9 cellular contexts compared by ENCODE assay signal in the genomic region with DNA sequence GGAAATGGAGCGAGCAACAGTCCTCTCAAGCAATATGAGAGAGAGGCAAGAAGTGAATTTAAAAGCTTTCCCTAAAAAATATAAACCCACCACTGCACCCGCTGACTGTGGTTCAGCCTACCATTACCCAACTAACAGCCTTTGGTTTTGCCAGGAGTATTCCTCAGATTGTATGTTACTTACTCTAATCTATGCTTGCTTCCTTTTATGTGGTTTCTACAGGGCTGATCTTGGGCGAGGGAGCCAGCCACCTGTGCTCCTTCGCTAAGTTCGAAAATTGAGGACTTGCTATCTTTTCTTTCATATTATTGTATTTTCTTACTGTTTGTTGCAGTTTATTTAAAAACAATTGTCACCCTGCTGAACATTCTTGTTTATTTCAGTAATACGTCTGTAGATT.
"Had no signal": no experiment of that assay in that cellular context is flagged by ENCODE, and none has a peak within 500 bp of the region (broad histone marks: within the 10 kb centered on the region; RNA-seq: fewer than 3 reads in every experiment).

No MANE protein-coding gene starts in this region.

- H3K4me2 ChIP-seq: GM23338 had no signal

- H2AFZ ChIP-seq: GM23248, GM23338 had no signal

- H3K36me3 ChIP-seq: HAP-1 had no signal

- ATAC-seq: GM23338, HCT116 had no signal

- H3K9me3 ChIP-seq: HAP-1 had no signal

- H3K9ac ChIP-seq: GM23248 had no signal

- H3K4me3 ChIP-seq: GM23248, GM23338, HAP-1 had no signal

- H3K4me1 ChIP-seq: HAP-1 had no signal

- H3K27ac ChIP-seq: GM23248 had no signal

- DNase-seq: GM23248, GOT3, H7, H9, HCEC 1CT, HFFc6 had no signal
